8 cellular contexts compared by ENCODE assay signal in genomic region chr10:96089116-96089515, GRCh38. TPM values are rescaled to one million over a fixed set of nuclear protein-coding genes. Genes with fewer than 3 reads are reported as not detected.
DNase-seq lines count a peak whose midpoint lies in the region; ATAC-seq, FAIRE-seq and TF ChIP-seq lines count a peak whose summit lies in the region.

No MANE protein-coding gene starts in this region.

- DNase-seq in A673 (ENCODE audit: low spot score), result no peak
- no peak for DNase-seq in astrocyte (ENCODE audit: low read depth)
- no peak for DNase-seq in NCI-H1694 (lab: John Stamatoyannopoulos, UW)
- DNase-seq in NCI-H226, result no peak
- no peak for DNase-seq in GF-D8 (lab: John Stamatoyannopoulos, UW)

- H3K4me3 ChIP-seq in A673 (ENCODE audit: low read depth, low read length, poor library complexity, severe bottlenecking) (peak overlapping the region; percentile 80), HEK293 (ENCODE audit: low read depth, low read length) (peak overlapping the region; percentile 82), astrocyte (ENCODE audit: insufficient read depth, low read depth, low read length) (peak overlapping the region; percentile 84), liver (ENCODE audit: low read depth in 1 of 3, low read length in 3 of 3) (peak overlapping the region; percentile 59 to 95 (median 87))

- no peaks in the 10 kb centered on the region for H3K79me2 ChIP-seq in astrocyte (ENCODE audit: insufficient read depth, low read length)

- peak overlapping the region; percentile 93 for H3K27ac ChIP-seq in A673 (ENCODE audit: low read depth, low read length, poor library complexity, severe bottlenecking)
- peak overlapping the region; percentile 87 for H3K27ac ChIP-seq in HEK293 (ENCODE audit: extremely low read depth, low read depth, low read length)
- H3K27ac ChIP-seq in astrocyte (ENCODE audit: low read depth, low read length), result no peak overlapping the region
- H3K27ac ChIP-seq in liver (ENCODE audit: low read depth in 1 of 2, low read length in 2 of 2), result no peak overlapping the region

- no peak for FAIRE-seq in astrocyte (lab: Jason Lieb, UNC)

- peaks cover 6% of the 10 kb centered on the region for H3K27me3 ChIP-seq in A673 (replicated peaks; ENCODE audit: insufficient read depth, low read depth, low read length, poor library complexity)
- H3K27me3 ChIP-seq in astrocyte (ENCODE audit: insufficient read depth, low read length), result peaks cover 5% of the 10 kb centered on the region
- H3K27me3 ChIP-seq in liver (ENCODE audit: control insufficient read depth in 4 of 4, insufficient read depth in 4 of 4, low read length in 3 of 4), result peaks cover 0 to 8% (median 4%) of the 10 kb centered on the region in 4 donors

- no TSS peak for BruUV-seq in A673 (replicated peaks; lab: Mats Ljungman, UMichigan)

- H4K20me1 ChIP-seq in astrocyte (ENCODE audit: insufficient read depth, low read length), result no peaks in the 10 kb centered on the region

- CTCF ChIA-PET in A673 (lab: Charles Lee) (no interaction called here), HEK293 (lab: Yijun Ruan, JAX) (interaction anchor here (1.2 kb wide), 1 partner anchor 41 kb away, joined by 3 read pairs; the partner anchor contains the start of gene ZNF518A)

- peaks cover 11% of the 10 kb centered on the region for H3K27me3 Mint-ChIP-seq in astrocyte (ENCODE audit: low read depth, unreplicated experiment)

- 55% methylated on average over 2 of the region's 2 CpGs for WGBS in liver

- H3K4me1 ChIP-seq in A673 (ENCODE audit: insufficient read depth, low read length, poor library complexity, severe bottlenecking), result no peaks in the 10 kb centered on the region
- H3K4me1 ChIP-seq in HEK293 (ENCODE audit: control insufficient read depth, insufficient read depth, low read length), result no peaks in the 10 kb centered on the region
- no peaks in the 10 kb centered on the region for H3K4me1 ChIP-seq in astrocyte (ENCODE audit: insufficient read depth, low read length)
- peaks cover 0 to 16% (median 0%) of the 10 kb centered on the region in 4 donors for H3K4me1 ChIP-seq in liver (ENCODE audit: control insufficient read depth in 4 of 4, insufficient read depth in 4 of 4, low read length in 3 of 4)

- ATAC-seq in GM18909 (IDR thresholded peaks at IDR 0.05; ENCODE audit: poor library complexity, unreplicated experiment), result no peak

- H3K4me2 ChIP-seq in astrocyte (ENCODE audit: low read length), result peak overlapping the region; percentile 89

- H3K9me3 ChIP-seq in A673 (ENCODE audit: low read depth, low read length, poor library complexity, severe bottlenecking), result peaks cover 5% of the 10 kb centered on the region
- H3K9me3 ChIP-seq in HEK293 (ENCODE audit: control insufficient read depth, insufficient read depth, low read depth, low read length), result no peaks in the 10 kb centered on the region
- peaks cover 5% of the 10 kb centered on the region for H3K9me3 ChIP-seq in astrocyte (ENCODE audit: insufficient read depth, low read depth, low read length)
- peaks cover 0 to 20% (median 13%) of the 10 kb centered on the region in 4 donors for H3K9me3 ChIP-seq in liver (ENCODE audit: control insufficient read depth in 4 of 4, low read length in 3 of 4)

- H3K9me3 Mint-ChIP-seq in astrocyte (ENCODE audit: unreplicated experiment), result peaks cover 2% of the 10 kb centered on the region

- H3K36me3 ChIP-seq in A673 (ENCODE audit: insufficient read depth, low read length, poor library complexity, severe bottlenecking) (no peaks in the 10 kb centered on the region), HEK293 (ENCODE audit: control insufficient read depth in 2 of 2, insufficient read depth in 1 of 2, low read length in 2 of 2) (peaks cover 0 to 8% of the 10 kb centered on the region in 2 experiments; a peak in 2 of 3 replicates), astrocyte (ENCODE audit: insufficient read depth, low read length) (no peaks in the 10 kb centered on the region), liver (ENCODE audit: control insufficient read depth in 4 of 4, insufficient read depth in 3 of 4, low read depth in 1 of 4, low read length in 3 of 4) (no peaks in the 10 kb centered on the region)

- H2AFZ ChIP-seq in astrocyte (ENCODE audit: low read depth, low read length), result no peak overlapping the region

- peak overlapping the region; percentile 91 for H3K4me3 Mint-ChIP-seq in astrocyte (ENCODE audit: unreplicated experiment)

- H3K9ac ChIP-seq in astrocyte (ENCODE audit: low read length) (no peak overlapping the region), liver (ENCODE audit: low read depth in 1 of 2, low read length in 2 of 2) (no peak overlapping the region)

- H3K27ac Mint-ChIP-seq in astrocyte (ENCODE audit: unreplicated experiment), result peak overlapping the region; percentile 99

- TF ChIP-seq CTCF in A673 (conservative IDR thresholded peaks at IDR 0.05; ENCODE audit: low read depth, low read length) (no peak), HEK293 (tag by site-specific recombination; IDR thresholded peaks at IDR 0.05) (no peak), astrocyte (IDR thresholded peaks at IDR 0.05; ENCODE audit: insufficient read depth, low read depth, low read length) (no peak), liver (IDR thresholded peaks at IDR 0.05; ENCODE audit: low read depth, low read length, missing input control) (no peak)

- H3K36me3 Mint-ChIP-seq in astrocyte (ENCODE audit: low read depth, unreplicated experiment), result no peaks in the 10 kb centered on the region

- intact Hi-C loops in A673 (cut with micrococcal nuclease; ENCODE audit: unreplicated experiment), result no loop called here

- H3K4me1 Mint-ChIP-seq in astrocyte (ENCODE audit: low read depth, unreplicated experiment), result no peaks in the 10 kb centered on the region

- POLR2A ChIA-PET in A673 (lab: Charles Lee; ENCODE audit: low non-redundant PET) (interaction anchor here (0.6 to 1.5 kb wide), 2 partner anchors 41 to 747 kb away, joined by 4 to 12 read pairs; partner anchors contain the start of gene ZNF518A), HEK293 (lab: Yijun Ruan, JAX) (interaction anchor here (0.5 to 2.2 kb wide), 13 partner anchors 15 to 400 kb away, joined by 3 to 121 read pairs (median 3); partner anchors contain the start of genes CCNJ and ZNF518A)

- no peak for TF ChIP-seq RAD21 in liver (IDR thresholded peaks at IDR 0.05)

TF ChIP-seq in HEK293, 187 proteins besides CTCF, POLR2A, EP300 and RAD21 (continues in another document):
- no peak for TF ChIP-seq TCF7L2 (IDR thresholded peaks at IDR 0.05; ENCODE audit: borderline replicate concordance, low read depth, low read length)
- TF ChIP-seq ZSCAN30 (tag by site-specific recombination; IDR thresholded peaks at IDR 0.05), result no peak
- TF ChIP-seq ZNF677 (tag by site-specific recombination; IDR thresholded peaks at IDR 0.05), result no peak
- TF ChIP-seq ZNF654 (tag by site-specific recombination; IDR thresholded peaks at IDR 0.05; ENCODE audit: low read depth), result no peak
- no peak for TF ChIP-seq ZNF549 (tag by site-specific recombination; IDR thresholded peaks at IDR 0.05)
- no peak for TF ChIP-seq GLIS1 (tag by site-specific recombination; IDR thresholded peaks at IDR 0.05)
- TF ChIP-seq, protein P1, sequence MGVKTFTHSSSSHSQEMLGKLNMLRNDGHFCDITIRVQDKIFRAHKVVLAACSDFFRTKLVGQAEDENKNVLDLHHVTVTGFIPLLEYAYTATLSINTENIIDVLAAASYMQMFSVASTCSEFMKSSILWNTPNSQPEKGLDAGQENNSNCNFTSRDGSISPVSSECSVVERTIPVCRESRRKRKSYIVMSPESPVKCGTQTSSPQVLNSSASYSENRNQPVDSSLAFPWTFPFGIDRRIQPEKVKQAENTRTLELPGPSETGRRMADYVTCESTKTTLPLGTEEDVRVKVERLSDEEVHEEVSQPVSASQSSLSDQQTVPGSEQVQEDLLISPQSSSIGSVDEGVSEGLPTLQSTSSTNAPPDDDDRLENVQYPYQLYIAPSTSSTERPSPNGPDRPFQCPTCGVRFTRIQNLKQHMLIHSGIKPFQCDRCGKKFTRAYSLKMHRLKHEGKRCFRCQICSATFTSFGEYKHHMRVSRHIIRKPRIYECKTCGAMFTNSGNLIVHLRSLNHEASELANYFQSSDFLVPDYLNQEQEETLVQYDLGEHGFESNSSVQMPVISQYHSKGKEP (tag by site-specific recombination; IDR thresholded peaks at IDR 0.05), result no peak
- no peak for TF ChIP-seq ZNF555 (tag by site-specific recombination; conservative IDR thresholded peaks at IDR 0.05)
- no peak for TF ChIP-seq YY1 (tag by site-specific recombination; IDR thresholded peaks at IDR 0.05)

TF ChIP-seq in liver, 16 proteins besides CTCF, POLR2A, EP300 and RAD21 (continues in another document):
- TF ChIP-seq GABPA (IDR thresholded peaks at IDR 0.05 in 1 of 2, conservative IDR thresholded peaks at IDR 0.05 in 1 of 2) (no peak), TAF1 (conservative IDR thresholded peaks at IDR 0.05) (no peak), SP1 (IDR thresholded peaks at IDR 0.05) (no peak), JUND (IDR thresholded peaks at IDR 0.05) (no peak), EGR1 (IDR thresholded peaks at IDR 0.05; ENCODE audit: low read depth in 2 of 2) (no peak)
- TF ChIP-seq, protein P2, sequence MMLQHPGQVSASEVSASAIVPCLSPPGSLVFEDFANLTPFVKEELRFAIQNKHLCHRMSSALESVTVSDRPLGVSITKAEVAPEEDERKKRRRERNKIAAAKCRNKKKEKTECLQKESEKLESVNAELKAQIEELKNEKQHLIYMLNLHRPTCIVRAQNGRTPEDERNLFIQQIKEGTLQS (IDR thresholded peaks at IDR 0.05), result no peak

RNA-seq across cellular contexts. Expression of gene ZNF518A, which starts 41.0 kb away (rescaled TPM):
- total RNA-seq in A673 (2021) (13.7 and 17.2 TPM in 2 replicates), astrocyte (19.3 and 24.1 TPM in 2 replicates), liver (10 to 100 TPM; 15.9 to 23.0 TPM)
- polyA plus RNA-seq in liver, result 10 to 100 TPM in 1 of 2 donors, 1 to 10 TPM in 1; 1.8 to 11.3 TPM

RNA-seq across cellular contexts. Expression of gene CCNJ, which starts 45.7 kb away (rescaled TPM):
- total RNA-seq in A673 (2021), result 22.0 and 25.6 TPM in 2 replicates
- total RNA-seq in astrocyte, result 19.4 and 21.5 TPM in 2 replicates
- 1 to 10 TPM; 4.8 to 6.5 TPM for total RNA-seq in liver
- polyA plus RNA-seq in liver, result 1 to 10 TPM in 1 of 2 donors, under 1 TPM in 1; 0.78 to 1.7 TPM

Comparison
In these comparisons a context has a peak if more than half of its experiments do, and no peak if none do; other contexts are left out.
1. H3K27ac ChIP-seq: peak in A673 (single experiment) and HEK293 (single experiment); none in astrocyte (single experiment) and liver (0 of 2).
2. Peak in every context shown above with its lines, with median percentiles within 50 percentile points of each other: H3K4me3 ChIP-seq.